In the genomic region with DNA sequence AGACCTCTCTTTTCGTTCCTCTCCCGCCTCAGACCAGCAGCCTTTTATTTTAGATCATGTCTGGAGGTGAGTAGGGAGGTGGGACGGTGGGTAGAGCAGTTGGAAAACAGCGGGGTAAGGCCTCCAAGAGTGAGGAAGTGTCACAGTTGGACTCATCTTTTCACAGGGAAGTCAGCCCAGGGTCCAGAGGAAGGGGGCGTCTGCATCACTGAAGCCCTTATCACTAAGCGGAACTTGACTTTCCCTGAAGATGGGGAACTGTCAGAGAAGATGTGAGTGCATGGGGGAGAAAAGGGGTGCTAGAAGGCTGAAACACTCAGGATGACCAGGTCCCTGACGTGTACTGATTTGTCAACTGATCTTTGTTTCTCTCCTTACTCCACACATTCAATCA, we compare ENCODE assay signal across 8 cellular contexts. TPM values are rescaled to one million over a fixed set of nuclear protein-coding genes. Genes with fewer than 3 reads are reported as not detected.
DNase-seq lines count a peak whose midpoint lies in the region; ATAC-seq and TF ChIP-seq lines count a peak whose summit lies in the region.

No MANE protein-coding gene starts in this region.

- peaks cover 71% of the 10 kb centered on the region for H3K4me1 Mint-ChIP-seq in activated naive CD4-positive, alpha-beta T cell treated with anti-CD3 and anti-CD28 coated beads, Interleukin-2, amount 10 ng/mL, durations not matched to agents 7 days and 5 days
- H3K4me1 Mint-ChIP-seq in activated CD8-positive, alpha-beta T cell treated with anti-CD3 and anti-CD28 coated beads for 36 hours (ENCODE audit: low read depth), result peaks cover 44% of the 10 kb centered on the region
- peaks cover 29% of the 10 kb centered on the region for H3K4me1 Mint-ChIP-seq in stimulated activated memory B cell treated with anti-CD40 and anti-IgM and Interleukin-4, amounts not matched to agents 10 μg/mL and 1 μg/mL and 100 μg/mL, for 72 hours

- peak overlapping the region; percentile 79 for H3K4me2 ChIP-seq in hepatocyte

- no peaks in the 10 kb centered on the region for H3K27me3 ChIP-seq in hepatocyte

- POLR2A ChIA-PET in activated CD8-positive, alpha-beta T cell treated with anti-CD3 and anti-CD28 coated beads for 36 hours (lab: Charles Lee), result interaction anchor here (0.6 to 1.7 kb wide), 6 partner anchors 10 to 168 kb away, joined by 3 to 9 read pairs (median 5); a partner anchor contains a TSS

- peak overlapping the region; percentile 89 for H3K27ac Mint-ChIP-seq in activated naive CD4-positive, alpha-beta T cell treated with anti-CD3 and anti-CD28 coated beads, Interleukin-2, amount 10 ng/mL, durations not matched to agents 7 days and 5 days
- peak overlapping the region; percentile 94 for H3K27ac Mint-ChIP-seq in activated CD8-positive, alpha-beta T cell treated with anti-CD3 and anti-CD28 coated beads for 36 hours
- peak overlapping the region; percentile 89 for H3K27ac Mint-ChIP-seq in stimulated activated memory B cell treated with anti-CD40 and anti-IgM and Interleukin-4, amounts not matched to agents 10 μg/mL and 1 μg/mL and 100 μg/mL, for 72 hours

- no peak overlapping the region for H3K27ac ChIP-seq in hepatocyte

- no peaks in the 10 kb centered on the region for H3K9me3 ChIP-seq in hepatocyte (ENCODE audit: low read depth)

- H3K9me3 Mint-ChIP-seq in activated naive CD4-positive, alpha-beta T cell treated with anti-CD3 and anti-CD28 coated beads, Interleukin-2, amount 10 ng/mL, durations not matched to agents 7 days and 5 days, result no peaks in the 10 kb centered on the region
- no peaks in the 10 kb centered on the region for H3K9me3 Mint-ChIP-seq in activated CD8-positive, alpha-beta T cell treated with anti-CD3 and anti-CD28 coated beads for 36 hours
- H3K9me3 Mint-ChIP-seq in stimulated activated memory B cell treated with anti-CD40 and anti-IgM and Interleukin-4, amounts not matched to agents 10 μg/mL and 1 μg/mL and 100 μg/mL, for 72 hours, result no peaks in the 10 kb centered on the region

- intact Hi-C loops in activated CD8-positive, alpha-beta T cell treated with anti-CD3 and anti-CD28 coated beads for 36 hours (cut with micrococcal nuclease), result no loop called here

- 20% methylated on average over 7 of the region's 7 CpGs for WGBS in hepatocyte (ENCODE audit: low lambda C conversion rate, missing lambda C conversion rate)

- H3K4me1 ChIP-seq in hepatocyte (ENCODE audit: insufficient read depth), result peaks cover 9% of the 10 kb centered on the region

- no peak for TF ChIP-seq CTCF in activated CD8-positive, alpha-beta T cell treated with anti-CD3 and anti-CD28 coated beads for 36 hours (IDR thresholded peaks at IDR 0.05)
- no peak for TF ChIP-seq CTCF in hepatocyte (IDR thresholded peaks at IDR 0.05; ENCODE audit: poor library complexity)

- H3K4me3 Mint-ChIP-seq in activated naive CD4-positive, alpha-beta T cell treated with anti-CD3 and anti-CD28 coated beads, Interleukin-2, amount 10 ng/mL, durations not matched to agents 7 days and 5 days, result peak overlapping the region; percentile 82
- H3K4me3 Mint-ChIP-seq in activated CD8-positive, alpha-beta T cell treated with anti-CD3 and anti-CD28 coated beads for 36 hours, result peak overlapping the region; percentile 91
- peak overlapping the region; percentile 93 for H3K4me3 Mint-ChIP-seq in stimulated activated memory B cell treated with anti-CD40 and anti-IgM and Interleukin-4, amounts not matched to agents 10 μg/mL and 1 μg/mL and 100 μg/mL, for 72 hours

- peaks cover 26% of the 10 kb centered on the region for H3K79me2 ChIP-seq in hepatocyte

- no peak for DNase-seq in activated naive CD4-positive, alpha-beta T cell treated with anti-CD3 and anti-CD28 coated beads, Interleukin-2, amount 10 ng/mL, durations not matched to agents 7 days and 5 days
- no peak for DNase-seq in activated naive CD4-positive, alpha-beta T cell treated with anti-CD3 and anti-CD28 coated beads, Interleukin-2, amount 50 U/mL, for 16 hours
- DNase-seq in activated CD8-positive, alpha-beta T cell treated with anti-CD3 and anti-CD28 coated beads for 36 hours, result no peak
- DNase-seq in hepatocyte (ENCODE audit: low spot score) (no peak), DMS114 treated with DMSO at 0.1 percent for 48 hours (lab: John Stamatoyannopoulos, UW; ENCODE audit: unreplicated experiment) (no peak), GM03348 (ENCODE audit: low spot score) (no peak)

- H3K4me3 ChIP-seq in hepatocyte, result no peak overlapping the region

- peaks cover 14% of the 10 kb centered on the region for H3K36me3 Mint-ChIP-seq in activated naive CD4-positive, alpha-beta T cell treated with anti-CD3 and anti-CD28 coated beads, Interleukin-2, amount 10 ng/mL, durations not matched to agents 7 days and 5 days
- H3K36me3 Mint-ChIP-seq in activated CD8-positive, alpha-beta T cell treated with anti-CD3 and anti-CD28 coated beads for 36 hours (ENCODE audit: low read depth), result peaks cover 10% of the 10 kb centered on the region
- H3K36me3 Mint-ChIP-seq in stimulated activated memory B cell treated with anti-CD40 and anti-IgM and Interleukin-4, amounts not matched to agents 10 μg/mL and 1 μg/mL and 100 μg/mL, for 72 hours, result peaks cover 18% of the 10 kb centered on the region

- no peaks in the 10 kb centered on the region for H3K36me3 ChIP-seq in hepatocyte (replicated peaks; ENCODE audit: insufficient read depth, low read depth)

- no peak overlapping the region for H2AFZ ChIP-seq in hepatocyte

- no peaks in the 10 kb centered on the region for H4K20me1 ChIP-seq in hepatocyte (ENCODE audit: insufficient read depth, poor library complexity, severe bottlenecking)

- no peak for ATAC-seq in activated CD8-positive, alpha-beta T cell treated with anti-CD3 and anti-CD28 coated beads for 36 hours
- ATAC-seq in stimulated activated memory B cell treated with anti-CD40 and anti-IgM and Interleukin-4, amounts not matched to agents 10 μg/mL and 1 μg/mL and 100 μg/mL, for 72 hours, result peak; percentile 3
- ATAC-seq in HG03520 (IDR thresholded peaks at IDR 0.05; ENCODE audit: unreplicated experiment), result no peak

- no peaks in the 10 kb centered on the region for H3K27me3 Mint-ChIP-seq in activated naive CD4-positive, alpha-beta T cell treated with anti-CD3 and anti-CD28 coated beads, Interleukin-2, amount 10 ng/mL, durations not matched to agents 7 days and 5 days
- H3K27me3 Mint-ChIP-seq in activated CD8-positive, alpha-beta T cell treated with anti-CD3 and anti-CD28 coated beads for 36 hours, result no peaks in the 10 kb centered on the region
- H3K27me3 Mint-ChIP-seq in stimulated activated memory B cell treated with anti-CD40 and anti-IgM and Interleukin-4, amounts not matched to agents 10 μg/mL and 1 μg/mL and 100 μg/mL, for 72 hours, result no peaks in the 10 kb centered on the region

- no peaks in the 10 kb centered on the region for H3K9me2 ChIP-seq in hepatocyte (replicated peaks; ENCODE audit: insufficient read depth)

- CTCF ChIA-PET in activated naive CD4-positive, alpha-beta T cell treated with anti-CD3 and anti-CD28 coated beads, Interleukin-2, amount 10 ng/mL, durations not matched to agents 7 days and 5 days (lab: Charles Lee), result interaction anchor here (1.2 to 3.0 kb wide), 5 partner anchors 9 to 115 kb away, joined by 4 to 17 read pairs (median 4); a partner anchor contains a TSS
- CTCF ChIA-PET in activated CD8-positive, alpha-beta T cell treated with anti-CD3 and anti-CD28 coated beads for 36 hours (lab: Charles Lee), result interaction anchor here (0.6 to 3.7 kb wide), 10 partner anchors 9 to 139 kb away, joined by 3 to 25 read pairs (median 4); a partner anchor contains a TSS

RNA-seq across cellular contexts. Expression of a gene that starts 0.5 kb away (rescaled TPM):
- under 1 TPM; 0.38 to 0.67 TPM for total RNA-seq in activated CD8-positive, alpha-beta T cell treated with anti-CD3 and anti-CD28 coated beads for 36 hours
- not detected in 2 replicates for total RNA-seq in hepatocyte
- polyA plus RNA-seq in hepatocyte, result 0.78 and 0.83 TPM in 2 replicates

RNA-seq across cellular contexts. Expression of a gene that starts 0.6 kb away (rescaled TPM):
- total RNA-seq in activated CD8-positive, alpha-beta T cell treated with anti-CD3 and anti-CD28 coated beads for 36 hours, result 10 to 100 TPM; 66.5 to 67.0 TPM
- 30.7 and 38.2 TPM in 2 replicates for total RNA-seq in hepatocyte
- polyA plus RNA-seq in hepatocyte, result 33.7 and 34.7 TPM in 2 replicates

RNA-seq across cellular contexts. Expression of a gene that starts 9.1 kb away (rescaled TPM):
- 10 to 100 TPM; 21.0 to 23.8 TPM for total RNA-seq in activated CD8-positive, alpha-beta T cell treated with anti-CD3 and anti-CD28 coated beads for 36 hours
- 20.4 and 35.3 TPM in 2 replicates for total RNA-seq in hepatocyte
- polyA plus RNA-seq in hepatocyte, result 59.8 and 79.0 TPM in 2 replicates

RNA-seq across cellular contexts. Expression of a gene that starts 10.3 kb away (rescaled TPM):
- 10 to 100 TPM; 18.0 to 19.8 TPM for total RNA-seq in activated CD8-positive, alpha-beta T cell treated with anti-CD3 and anti-CD28 coated beads for 36 hours
- total RNA-seq in hepatocyte, result 3.9 and 6.2 TPM in 2 replicates
- polyA plus RNA-seq in hepatocyte, result 9.3 and 9.8 TPM in 2 replicates

RNA-seq across cellular contexts. Expression of a gene that starts 19.0 kb away (rescaled TPM):
- total RNA-seq in activated CD8-positive, alpha-beta T cell treated with anti-CD3 and anti-CD28 coated beads for 36 hours, result under 1 TPM; 0.13 to 0.18 TPM
- total RNA-seq in hepatocyte, result 0.80 and 1.3 TPM in 2 replicates
- 1.3 and 1.7 TPM in 2 replicates for polyA plus RNA-seq in hepatocyte
